ENCODE assay signal across 19 cellular contexts in genomic region chr15:70576276-70576675, GRCh38.
DNase-seq lines count a peak whose midpoint lies in the region; ATAC-seq and TF ChIP-seq lines count a peak whose summit lies in the region.
"Had no signal": no experiment of that assay in that cellular context is flagged by ENCODE, and none has a peak within 500 bp of the region (broad histone marks: within the 10 kb centered on the region; RNA-seq: fewer than 3 reads in every experiment).

No MANE protein-coding gene starts in this region.

- H3K4me2 ChIP-seq in SU-DHL-6 (ENCODE audit: low read depth, low read length, poor library complexity, severe bottlenecking), result no peak overlapping the region
- peak overlapping the region; percentile 13 for H3K4me2 ChIP-seq in neural progenitor cell
- H3K4me2 ChIP-seq: BLaER1 treated with 17β-estradiol and CSF1 and Interleukin-3, amounts not matched to agents 10 nM and 100 nM had no signal

- H3K27me3 ChIP-seq in SU-DHL-6 (ENCODE audit: low read length) (0 out of 2 replicates have a peak, but pooled peaks cover 3% of the 10 kb centered on the region), neural progenitor cell (no peaks in the 10 kb centered on the region)
- H3K27me3 ChIP-seq: BLaER1 treated with 17β-estradiol and CSF1 and Interleukin-3, amounts not matched to agents 10 nM and 100 nM had no signal

- H3K27ac Mint-ChIP-seq in neural progenitor cell, result no peak overlapping the region
- H3K27ac Mint-ChIP-seq in activated CD4-positive, alpha-beta T cell treated with anti-CD3 and anti-CD28 coated beads, Interleukin-2, amount 10 ng/mL, durations not matched to agents 7 days and 5 days, result no peak overlapping the region
- H3K27ac Mint-ChIP-seq: B cell; CD8-positive, alpha-beta T cell; H9 had no signal

- no peaks in the 10 kb centered on the region for H3F3A ChIP-seq in SU-DHL-6 (ENCODE audit: insufficient read depth)
- H3F3A ChIP-seq in neural progenitor cell (ENCODE audit: low read depth), result no peaks in the 10 kb centered on the region

- H3K9me3 ChIP-seq in SU-DHL-6 (ENCODE audit: insufficient read depth, low read length) (no peaks in the 10 kb centered on the region), neural progenitor cell (ENCODE audit: low read depth) (no peaks in the 10 kb centered on the region)

- H3K27me3 Mint-ChIP-seq in neural progenitor cell (ENCODE audit: insufficient read depth, low read depth), result peaks cover 12% of the 10 kb centered on the region
- peaks cover 15% of the 10 kb centered on the region for H3K27me3 Mint-ChIP-seq in activated CD4-positive, alpha-beta T cell treated with anti-CD3 and anti-CD28 coated beads, Interleukin-2, amount 10 ng/mL, durations not matched to agents 7 days and 5 days

- CTCF ChIA-PET in activated CD4-positive, alpha-beta T cell treated with anti-CD3 and anti-CD28 coated beads, Interleukin-2, amount 10 ng/mL, durations not matched to agents 7 days and 5 days (lab: Charles Lee), result interaction anchor here (1.4 kb wide), 1 partner anchor 9 kb away, joined by 7 read pairs; no protein-coding TSS in a partner anchor

- H3K27ac ChIP-seq in SU-DHL-6 (ENCODE audit: low read depth, low read length), result no peak overlapping the region
- H3K27ac ChIP-seq in neural progenitor cell, result no peak overlapping the region
- H3K27ac ChIP-seq: BLaER1 treated with 17β-estradiol and CSF1 and Interleukin-3, amounts not matched to agents 10 nM and 100 nM; HL-60 had no signal

- H3K79me2 ChIP-seq in SU-DHL-6 (ENCODE audit: insufficient read depth, low read length) (no peaks in the 10 kb centered on the region), neural progenitor cell (ENCODE audit: low read depth) (no peaks in the 10 kb centered on the region)

- H3K36me3 ChIP-seq in SU-DHL-6 (ENCODE audit: low read length), result no peaks in the 10 kb centered on the region
- H3K36me3 ChIP-seq in neural progenitor cell, result no peaks in the 10 kb centered on the region
- H3K36me3 ChIP-seq: BLaER1 treated with 17β-estradiol and CSF1 and Interleukin-3, amounts not matched to agents 10 nM and 100 nM had no signal

- H3K4me1 ChIP-seq in neural progenitor cell, result peaks cover 22% of the 10 kb centered on the region

- peaks cover 24% of the 10 kb centered on the region for H3K9me3 Mint-ChIP-seq in neural progenitor cell
- peaks cover 4% of the 10 kb centered on the region for H3K9me3 Mint-ChIP-seq in activated CD4-positive, alpha-beta T cell treated with anti-CD3 and anti-CD28 coated beads, Interleukin-2, amount 10 ng/mL, durations not matched to agents 7 days and 5 days

- TF ChIP-seq CTCF in SU-DHL-6 (IDR thresholded peaks at IDR 0.05; ENCODE audit: insufficient read depth, low read length, poor library complexity, severe bottlenecking) (no peak), neural progenitor cell (IDR thresholded peaks at IDR 0.05) (no peak)

- ATAC-seq in HG03457 (IDR thresholded peaks at IDR 0.05; ENCODE audit: unreplicated experiment), result no peak
- ATAC-seq: CD8-positive, alpha-beta T cell; GM12878 had no signal

- H3K9me2 ChIP-seq in SU-DHL-6 (replicated peaks; ENCODE audit: insufficient read depth, low read length), result no peaks in the 10 kb centered on the region

- H3K4me1 Mint-ChIP-seq in neural progenitor cell, result peaks cover 31% of the 10 kb centered on the region
- H3K4me1 Mint-ChIP-seq in activated CD4-positive, alpha-beta T cell treated with anti-CD3 and anti-CD28 coated beads, Interleukin-2, amount 10 ng/mL, durations not matched to agents 7 days and 5 days, result peaks cover 5% of the 10 kb centered on the region
- H3K4me1 Mint-ChIP-seq: B cell had no signal

- H3K4me3 ChIP-seq in SU-DHL-6 (ENCODE audit: insufficient read depth, low read length, poor library complexity, severe bottlenecking) (no peak overlapping the region), neural progenitor cell (no peak overlapping the region)
- H3K4me3 ChIP-seq: BLaER1 treated with 17β-estradiol and CSF1 and Interleukin-3, amounts not matched to agents 10 nM and 100 nM; GM12878 had no signal

- H3K36me3 Mint-ChIP-seq in neural progenitor cell, result peaks cover 5% of the 10 kb centered on the region
- no peaks in the 10 kb centered on the region for H3K36me3 Mint-ChIP-seq in activated CD4-positive, alpha-beta T cell treated with anti-CD3 and anti-CD28 coated beads, Interleukin-2, amount 10 ng/mL, durations not matched to agents 7 days and 5 days (ENCODE audit: low read depth)
- H3K36me3 Mint-ChIP-seq: CD8-positive, alpha-beta T cell had no signal

- no peaks in the 10 kb centered on the region for H4K20me1 ChIP-seq in SU-DHL-6 (ENCODE audit: low read depth, low read length)
- H4K20me1 ChIP-seq in neural progenitor cell (ENCODE audit: low read depth), result no peaks in the 10 kb centered on the region
- H4K20me1 ChIP-seq: BLaER1 treated with 17β-estradiol and CSF1 and Interleukin-3, amounts not matched to agents 10 nM and 100 nM had no signal

- POLR2A ChIA-PET in activated CD4-positive, alpha-beta T cell treated with anti-CD3 and anti-CD28 coated beads, Interleukin-2, amount 10 ng/mL, durations not matched to agents 7 days and 5 days (lab: Charles Lee), result no interaction called here

- peak; percentile 1 for DNase-seq in activated CD8-positive, alpha-beta memory T cell treated with anti-CD3 and anti-CD28 coated beads, Interleukin-2, amount 50 U/mL, for 48 hours
- DNase-seq in activated CD8-positive, alpha-beta memory T cell treated with anti-CD3 and anti-CD28 coated beads for 24 hours, result no peak
- DNase-seq in neural progenitor cell (ENCODE audit: low spot score), result no peak
- no peak for DNase-seq in activated CD4-positive, alpha-beta T cell treated with anti-CD3 and anti-CD28 coated beads, Interleukin-2, amount 10 ng/mL, durations not matched to agents 7 days and 5 days
- no peak for DNase-seq in NCI-H1105 (lab: John Stamatoyannopoulos, UW)
- DNase-seq in NCI-H2081 treated with DMSO at 0.1 percent for 48 hours (lab: John Stamatoyannopoulos, UW), result no peak
- DNase-seq: 8988T; CD8-positive, alpha-beta T cell; DMS 273 treated with DMSO at 0.1 percent for 48 hours; DMS53; DND-41; EL; H9 had no signal

- H2AFZ ChIP-seq in SU-DHL-6 (ENCODE audit: low read depth, low read length, severe bottlenecking), result peak overlapping the region; percentile 24
- no peak overlapping the region for H2AFZ ChIP-seq in neural progenitor cell (replicated peaks)

- H3K9ac ChIP-seq in SU-DHL-6 (ENCODE audit: low read length) (no peak overlapping the region), neural progenitor cell (no peak overlapping the region)
- H3K9ac ChIP-seq: BLaER1 treated with 17β-estradiol and CSF1 and Interleukin-3, amounts not matched to agents 10 nM and 100 nM had no signal

- H3K4me3 Mint-ChIP-seq in neural progenitor cell, result no peak overlapping the region
- no peak overlapping the region for H3K4me3 Mint-ChIP-seq in activated CD4-positive, alpha-beta T cell treated with anti-CD3 and anti-CD28 coated beads, Interleukin-2, amount 10 ng/mL, durations not matched to agents 7 days and 5 days
- H3K4me3 Mint-ChIP-seq: B cell; CD8-positive, alpha-beta T cell; H9 had no signal
